In genomic region chr1:75725861-75726361, GRCh38 we compare ENCODE assay signal across 8 cellular contexts. TPM values are rescaled to one million over a fixed set of nuclear protein-coding genes. Genes with fewer than 3 reads are reported as not detected.
DNase-seq lines count a peak whose midpoint lies in the region; ATAC-seq and TF ChIP-seq lines count a peak whose summit lies in the region.

No MANE protein-coding gene starts in this region.

- peak overlapping the region; percentile 87 for H3K4me3 ChIP-seq in NT2/D1 (ENCODE audit: insufficient read length, low read depth)
- peak overlapping the region; percentile 95 for H3K4me3 ChIP-seq in endodermal cell (ENCODE audit: low read length)
- no peak overlapping the region for H3K4me3 ChIP-seq in trophoblast cell (ENCODE audit: low read depth, low read length)
- peak overlapping the region in 1 of 2 donors; percentile 90 for H3K4me3 ChIP-seq in neuronal stem cell (ENCODE audit: low read length in 2 of 2)
- no peak overlapping the region for H3K4me3 ChIP-seq in prostate gland

- H3K18ac ChIP-seq in trophoblast cell (ENCODE audit: low read length) (no peak overlapping the region), neuronal stem cell (ENCODE audit: low read length) (no peak overlapping the region)

- peak overlapping the region; percentile 34 for H3K4me2 ChIP-seq in trophoblast cell (ENCODE audit: low read length)
- H3K4me2 ChIP-seq in neuronal stem cell (ENCODE audit: insufficient read depth, low read length, poor library complexity, severe bottlenecking) = no peak overlapping the region

- no peak overlapping the region for H4K8ac ChIP-seq in trophoblast cell (ENCODE audit: low read depth, low read length)
- H4K8ac ChIP-seq in neuronal stem cell (ENCODE audit: low read depth, low read length) = no peak overlapping the region

- no peak for DNase-seq in NT2/D1 (ENCODE audit: low read depth, low spot score)
- peak; percentile 64 for DNase-seq in endodermal cell
- peak in 1 of 2 donors; percentile 35 for DNase-seq in trophoblast cell
- no peak for DNase-seq in neuronal stem cell (ENCODE audit: low spot score)
- no peak for DNase-seq in prostate gland (ENCODE audit: low spot score)
- no peak for DNase-seq in DMS79 treated with DMSO at 0.1 percent for 48 hours (lab: John Stamatoyannopoulos, UW)

- H3K79me1 ChIP-seq in trophoblast cell (ENCODE audit: low read length) (peaks cover 10% of the 10 kb centered on the region), neuronal stem cell (ENCODE audit: low read depth, low read length) (no peaks in the 10 kb centered on the region)

- H3K36me3 ChIP-seq in NT2/D1 (ENCODE audit: insufficient read depth, insufficient read length, low read length) (peaks cover 7% of the 10 kb centered on the region), endodermal cell (ENCODE audit: control insufficient read depth, insufficient read depth, low read length) (peaks cover 10% of the 10 kb centered on the region), trophoblast cell (ENCODE audit: control insufficient read depth in 1 of 2, insufficient read depth in 2 of 2, low read length in 2 of 2) (no peaks in the 10 kb centered on the region), neuronal stem cell (replicated peaks in 1 of 2; ENCODE audit: control insufficient read depth in 2 of 2, insufficient read depth in 2 of 2, low read length in 2 of 2) (peaks cover 0 to 12% of the 10 kb centered on the region in 2 donors), prostate gland (no peaks in the 10 kb centered on the region)

- TF ChIP-seq CTCF in endodermal cell (conservative IDR thresholded peaks at IDR 0.05) = no peak
- TF ChIP-seq CTCF in prostate gland (IDR thresholded peaks at IDR 0.05) = no peak

- no peak overlapping the region for H3K14ac ChIP-seq in trophoblast cell (ENCODE audit: low read length)
- no peak overlapping the region for H3K14ac ChIP-seq in neuronal stem cell (ENCODE audit: low read length)

- peaks cover 5% of the 10 kb centered on the region for H3K79me2 ChIP-seq in trophoblast cell (ENCODE audit: control insufficient read depth, insufficient read depth, low read length, poor library complexity)

- peak overlapping the region; percentile 95 for H3K9ac ChIP-seq in NT2/D1 (ENCODE audit: insufficient read length, low read depth)
- H3K9ac ChIP-seq in endodermal cell (ENCODE audit: extremely low read depth, low read length, poor library complexity, severe bottlenecking) = no peak overlapping the region
- no peak overlapping the region for H3K9ac ChIP-seq in trophoblast cell (ENCODE audit: low read length)
- no peak overlapping the region for H3K9ac ChIP-seq in neuronal stem cell (ENCODE audit: low read depth, low read length, poor library complexity)

- H4K12ac ChIP-seq in trophoblast cell (ENCODE audit: low read depth, low read length) = no peak overlapping the region

- H3K9me3 ChIP-seq in NT2/D1 (ENCODE audit: insufficient read depth, low read length) = peaks cover 17% of the 10 kb centered on the region
- H3K9me3 ChIP-seq in endodermal cell (ENCODE audit: control insufficient read depth, low read length) = peaks cover 18% of the 10 kb centered on the region
- no peaks in the 10 kb centered on the region for H3K9me3 ChIP-seq in trophoblast cell (ENCODE audit: insufficient read depth, low read depth, low read length)
- peaks cover 0 to 3% of the 10 kb centered on the region in 2 donors for H3K9me3 ChIP-seq in neuronal stem cell (replicated peaks in 1 of 2; ENCODE audit: control insufficient read depth in 2 of 2, insufficient read depth in 1 of 2, low read depth in 1 of 2, low read length in 2 of 2)
- H3K9me3 ChIP-seq in prostate gland = no peaks in the 10 kb centered on the region

- H2BK120ac ChIP-seq in trophoblast cell (ENCODE audit: insufficient read depth, low read length, poor library complexity) = no peak overlapping the region
- H2BK120ac ChIP-seq in neuronal stem cell (ENCODE audit: low read depth, low read length) = no peak overlapping the region

- peaks cover 3% of the 10 kb centered on the region for H3K36me3 Mint-ChIP-seq in endodermal cell (ENCODE audit: low read depth)

- H4K91ac ChIP-seq in trophoblast cell (ENCODE audit: low read depth, low read length) (no peak overlapping the region), neuronal stem cell (ENCODE audit: low read depth, low read length, poor library complexity) (no peak overlapping the region)

- intact Hi-C loops in prostate gland (cut with DNase I) = no loop called here

- H2BK12ac ChIP-seq in trophoblast cell (ENCODE audit: low read length) (no peak overlapping the region), neuronal stem cell (ENCODE audit: low read length) (no peak overlapping the region)

- no peak overlapping the region for H2BK15ac ChIP-seq in neuronal stem cell (ENCODE audit: low read length)

- H3K4ac ChIP-seq in trophoblast cell (ENCODE audit: low read depth, low read length) (no peak overlapping the region), neuronal stem cell (ENCODE audit: low read length) (no peak overlapping the region)

- no peak for ATAC-seq in GM18505 (IDR thresholded peaks at IDR 0.05; ENCODE audit: unreplicated experiment)
- no peak for ATAC-seq in GM19023 (IDR thresholded peaks at IDR 0.05; ENCODE audit: unreplicated experiment)

- H2AFZ ChIP-seq in trophoblast cell (ENCODE audit: insufficient read depth, low read length, poor library complexity) (no peak overlapping the region), neuronal stem cell (ENCODE audit: low read length) (no peak overlapping the region)

- H3K4me1 Mint-ChIP-seq in endodermal cell = peaks cover 25% of the 10 kb centered on the region

- no peak overlapping the region for H2BK5ac ChIP-seq in trophoblast cell (ENCODE audit: low read depth, low read length, poor library complexity)
- no peak overlapping the region for H2BK5ac ChIP-seq in neuronal stem cell (ENCODE audit: low read length)

- peak overlapping the region; percentile 96 for H3K4me3 Mint-ChIP-seq in endodermal cell

- H3K27ac Mint-ChIP-seq in endodermal cell = no peak overlapping the region

- WGBS in endodermal cell (ENCODE audit: insufficient coverage in 1 of 2, insufficient read length in 1 of 2), 2 experiments = 71 to 94% methylated on average over 3 to 11 of the region's 11 CpGs
- no CpG with 5 or more reads among the region's 11 CpGs for WGBS in trophoblast cell (ENCODE audit: extremely low coverage, insufficient coverage, insufficient read length)
- no CpG with 5 or more reads among the region's 11 CpGs for WGBS in neuronal stem cell (ENCODE audit: extremely low coverage in 2 of 2, insufficient read length in 2 of 2, insufficient replicate concordance in 1 of 2), 2 donors
- WGBS in prostate gland = 70% methylated on average over 11 of the region's 11 CpGs

- H3K27me3 Mint-ChIP-seq in endodermal cell (ENCODE audit: insufficient read depth) = no peaks in the 10 kb centered on the region

- H3K27me3 ChIP-seq in NT2/D1 (ENCODE audit: insufficient read depth, insufficient read length) (no peaks in the 10 kb centered on the region), endodermal cell (ENCODE audit: control insufficient read depth, insufficient read depth, low read length, poor library complexity, severe bottlenecking) (no peaks in the 10 kb centered on the region), trophoblast cell (ENCODE audit: insufficient read depth, low read length) (no peaks in the 10 kb centered on the region), neuronal stem cell (ENCODE audit: control insufficient read depth in 3 of 3, insufficient read depth in 3 of 3, low read depth in 1 of 3, low read length in 3 of 3) (no peaks in the 10 kb centered on the region), prostate gland (replicated peaks; ENCODE audit: insufficient read depth) (no peaks in the 10 kb centered on the region)

- no peak overlapping the region for H2AK5ac ChIP-seq in trophoblast cell (ENCODE audit: low read length)
- H2AK5ac ChIP-seq in neuronal stem cell (ENCODE audit: low read depth, low read length) = no peak overlapping the region

- H3K23ac ChIP-seq in trophoblast cell (ENCODE audit: low read length) (no peak overlapping the region), neuronal stem cell (ENCODE audit: low read depth, low read length, poor library complexity) (no peak overlapping the region)

- H3K27ac ChIP-seq in endodermal cell (ENCODE audit: low read depth, low read length) (no peak overlapping the region), trophoblast cell (ENCODE audit: low read depth, low read length) (no peak overlapping the region), neuronal stem cell (replicated peaks; ENCODE audit: low read length) (no peak overlapping the region), prostate gland (no peak overlapping the region)

- H3K4me1 ChIP-seq in NT2/D1 (ENCODE audit: insufficient read depth, insufficient read length) (no peaks in the 10 kb centered on the region), endodermal cell (ENCODE audit: control insufficient read depth, insufficient read depth, low read length) (no peaks in the 10 kb centered on the region), trophoblast cell (ENCODE audit: control insufficient read depth in 1 of 2, insufficient read depth in 2 of 2, low read length in 2 of 2) (peaks cover 0 to 3% of the 10 kb centered on the region in 2 experiments), neuronal stem cell (ENCODE audit: control insufficient read depth in 2 of 2, insufficient read depth in 1 of 2, low read depth in 1 of 2, low read length in 2 of 2) (peaks cover 1 to 6% of the 10 kb centered on the region in 2 donors), prostate gland (replicated peaks) (no peaks in the 10 kb centered on the region)

- H3K9me3 Mint-ChIP-seq in endodermal cell = peaks cover 3% of the 10 kb centered on the region

- peak; percentile 18 for TF ChIP-seq POLR2A in GM18505 (IDR thresholded peaks at IDR 0.05; ENCODE audit: borderline replicate concordance, extremely low read depth, insufficient read depth, insufficient read length)
- no peak for TF ChIP-seq POLR2A in prostate gland (IDR thresholded peaks at IDR 0.05)

RNA-seq across cellular contexts. Expression of gene ACADM, which starts 1.4 kb away (rescaled TPM):
- total RNA-seq in endodermal cell = 10 to 100 TPM; 63.5 to 68.0 TPM
- polyA plus RNA-seq in endodermal cell (2013, experiment 1 of 2) = 53.5 TPM
- polyA plus RNA-seq in endodermal cell (2013, experiment 2 of 2) = 45.9 TPM
- 16.3 and 17.9 TPM in 2 replicates for polyA plus RNA-seq in trophoblast cell (2013)
- polyA plus RNA-seq in neuronal stem cell (2013, experiment 1 of 2) = 31.5 TPM
- 30.3 TPM for polyA plus RNA-seq in neuronal stem cell (2013, experiment 2 of 2)
- total RNA-seq in prostate gland = 10 to 100 TPM; 45.4 to 49.4 TPM

Comparison
In these comparisons a context has a peak if more than half of its experiments do, and no peak if none do; other contexts are left out.
1. H3K4me3 ChIP-seq: peak in NT2/D1 (single experiment) and endodermal cell (single experiment); none in trophoblast cell (single experiment) and prostate gland (0 of 2).